Comparison of ENCODE assay signal across 23 cellular contexts in the genomic region with DNA sequence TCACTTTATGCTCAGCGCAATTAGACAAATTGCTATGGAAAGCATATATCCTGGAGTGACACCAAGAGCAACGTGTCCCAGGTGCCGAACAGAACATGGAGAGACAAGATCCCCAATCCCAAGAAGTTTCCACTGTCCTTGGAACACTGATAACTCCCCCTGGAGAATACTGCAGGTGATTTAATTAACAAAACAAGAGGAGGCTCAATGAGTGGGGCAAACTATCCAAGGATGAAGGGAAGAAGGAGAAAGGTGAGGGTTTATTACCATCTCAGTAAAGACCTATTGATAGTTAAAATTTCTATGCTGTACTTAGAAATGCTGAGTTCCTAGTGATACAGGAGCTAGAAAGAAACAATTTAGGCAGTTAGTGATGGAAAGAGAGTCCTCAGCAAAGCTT. TPM values are rescaled to one million over a fixed set of nuclear protein-coding genes. Genes with fewer than 3 reads are reported as not detected.
A peak's percentile ranks its signal among the peaks of the same experiment; 100 is the strongest.
DNase-seq lines count a peak whose midpoint lies in the region; ATAC-seq, FAIRE-seq and TF ChIP-seq lines count a peak whose summit lies in the region.
"Had no signal": no experiment of that assay in that cellular context is flagged by ENCODE, and none has a peak within 500 bp of the region (broad histone marks: within the 10 kb centered on the region; RNA-seq: fewer than 3 reads in every experiment).

No MANE protein-coding gene starts in this region.

- no peaks in the 10 kb centered on the region for H4K20me1 ChIP-seq in GM12878 (ENCODE audit: control insufficient read depth, insufficient read depth)
- no peaks in the 10 kb centered on the region for H4K20me1 ChIP-seq in keratinocyte (ENCODE audit: control insufficient read depth, extremely low read depth, insufficient read depth, low read length)
- H4K20me1 ChIP-seq: BLaER1 treated with 17β-estradiol and CSF1 and Interleukin-3, amounts not matched to agents 10 nM and 100 nM had no signal

- no peaks in the 10 kb centered on the region for H3K27me3 ChIP-seq in breast epithelium
- no peaks in the 10 kb centered on the region for H3K27me3 ChIP-seq in GM12878 (replicated peaks in 1 of 2; ENCODE audit: control insufficient read depth in 2 of 2, insufficient read depth in 2 of 2, low read length in 1 of 2)
- H3K27me3 ChIP-seq in keratinocyte (ENCODE audit: control insufficient read depth, extremely low read depth, insufficient read depth, low read length), result no peaks in the 10 kb centered on the region
- H3K27me3 ChIP-seq: BLaER1 treated with 17β-estradiol and CSF1 and Interleukin-3, amounts not matched to agents 10 nM and 100 nM; Peyer's patch; SJCRH30 had no signal

- RAD21 ChIA-PET in GM12878 (lab: Charles Lee; ENCODE audit: unreplicated experiment), result interaction anchor here (0.8 to 1.5 kb wide), 4 partner anchors 9 to 280 kb away, joined by 3 to 5 read pairs (median 4); no protein-coding TSS in a partner anchor

- H3K4me2 ChIP-seq in GM12878 (ENCODE audit: control insufficient read depth, insufficient read depth) (no peak overlapping the region), keratinocyte (ENCODE audit: control insufficient read depth, extremely low read depth, insufficient read depth, low read depth, low read length) (no peak overlapping the region)
- H3K4me2 ChIP-seq: BLaER1 treated with 17β-estradiol and CSF1 and Interleukin-3, amounts not matched to agents 10 nM and 100 nM had no signal

- dilution Hi-C loops in keratinocyte (cut with MboI; ENCODE audit: extremely low pct_ligation_motif_present, low sequenced_read_pairs), result no loop called here

- POLR2A ChIA-PET in MCF 10A (lab: Yijun Ruan, JAX) (interaction anchor here (0.8 to 13.7 kb wide), 5 partner anchors 13 to 157 kb away, joined by 3 to 252 read pairs (median 89); partner anchors contain the start of gene EDN1), GM12878 (lab: Charles Lee) (interaction anchor here (2.0 kb wide), 1 partner anchor 10 kb away, joined by 5 read pairs; no protein-coding TSS in a partner anchor)

- TF ChIP-seq POLR2A in breast epithelium (IDR thresholded peaks at IDR 0.05) (no peak), GM12878 (IDR thresholded peaks at IDR 0.05; ENCODE audit: low read depth, low read length) (no peak)

- H3K9me3 Mint-ChIP-seq in MCF 10A (ENCODE audit: unreplicated experiment), result no peaks in the 10 kb centered on the region
- no peaks in the 10 kb centered on the region for H3K9me3 Mint-ChIP-seq in natural killer cell treated with Interleukin-12 subunit alpha and Interleukin-12 subunit beta and Interleukin-15 and Interleukin-18, amount 100 ng/mL, for 72 hours

- SMC1A ChIA-PET in GM12878 (lab: Charles Lee; ENCODE audit: uncharacterized antibody, unreplicated experiment), result interaction anchor here (1.0 to 2.2 kb wide), 6 partner anchors 9 to 158 kb away, joined by 3 to 13 read pairs (median 4); no protein-coding TSS in a partner anchor

- no peak for TF ChIP-seq EP300 in GM12878 (IDR thresholded peaks at IDR 0.05; ENCODE audit: borderline replicate concordance in 1 of 2, control insufficient read depth in 1 of 2, low read depth in 2 of 2, low read length in 2 of 2)

- TF ChIP-seq CTCF in MCF 10A (IDR thresholded peaks at IDR 0.05; ENCODE audit: unreplicated experiment) (no peak), breast epithelium (IDR thresholded peaks at IDR 0.05) (no peak), GM12878 (IDR thresholded peaks at IDR 0.05 in 2 of 3, conservative IDR thresholded peaks at IDR 0.05 in 1 of 3; ENCODE audit: control insufficient read depth in 2 of 3, extremely low read depth in 1 of 3, insufficient read depth in 1 of 3, low read depth in 3 of 3, low read length in 3 of 3) (no peak), keratinocyte (optimal IDR thresholded peaks at IDR 0.05 in 1 of 3, IDR thresholded peaks at IDR 0.05 in 1 of 3, conservative IDR thresholded peaks at IDR 0.05 in 1 of 3; ENCODE audit: extremely low read depth in 1 of 3, insufficient read depth in 2 of 3, low read length in 3 of 3) (no peak)

- CTCF ChIA-PET in MCF 10A (lab: Yijun Ruan, JAX) (interaction anchor here (1.0 to 4.4 kb wide), 3 partner anchors 12 to 35 kb away, joined by 4 to 28 read pairs (median 4); partner anchors contain the start of gene EDN1), GM12878 (lab: Yijun Ruan, JAX) (interaction anchor here (1.1 to 2.0 kb wide), 3 partner anchors 12 to 279 kb away, joined by 3 to 6 read pairs (median 5); no protein-coding TSS in a partner anchor)

- H3K4me3 Mint-ChIP-seq in MCF 10A (ENCODE audit: unreplicated experiment), result no peak overlapping the region
- no peak overlapping the region for H3K4me3 Mint-ChIP-seq in natural killer cell treated with Interleukin-12 subunit alpha and Interleukin-12 subunit beta and Interleukin-15 and Interleukin-18, amount 100 ng/mL, for 72 hours
- H3K4me3 Mint-ChIP-seq: CD4-positive, alpha-beta memory T cell had no signal

- H3K4me3 ChIP-seq in breast epithelium, result no peak overlapping the region
- H3K4me3 ChIP-seq in GM12878, result no peak overlapping the region
- no peak overlapping the region for H3K4me3 ChIP-seq in keratinocyte (ENCODE audit: control insufficient read depth in 2 of 3, extremely low read depth in 1 of 3, insufficient read depth in 2 of 3, low read depth in 1 of 3, low read length in 3 of 3)
- H3K4me3 ChIP-seq: BLaER1 treated with 17β-estradiol and CSF1 and Interleukin-3, amounts not matched to agents 10 nM and 100 nM; Peyer's patch; SJCRH30 had no signal

- in situ Hi-C loops in GM12878 (cut with MboI), result no loop called here

- H3K9me1 ChIP-seq in keratinocyte (ENCODE audit: control insufficient read depth, extremely low read depth, insufficient read depth, low read length), result no peaks in the 10 kb centered on the region

- FAIRE-seq in GM12878 (lab: Jason Lieb, UNC) (peak; percentile 52), keratinocyte (lab: Jason Lieb, UNC) (no peak)
- FAIRE-seq: G401.6, GM18507 had no signal

- H3K27ac ChIP-seq in breast epithelium (no peak overlapping the region), GM12878 (ENCODE audit: control insufficient read depth, insufficient read depth) (no peak overlapping the region), keratinocyte (ENCODE audit: control insufficient read depth, insufficient read depth, low read length) (peak overlapping the region; percentile 90)
- H3K27ac ChIP-seq: BLaER1 treated with 17β-estradiol and CSF1 and Interleukin-3, amounts not matched to agents 10 nM and 100 nM; Peyer's patch; SJCRH30 had no signal

- no TSS peak for BruUV-seq in MCF 10A (replicated peaks; lab: Mats Ljungman, UMichigan)
- no TSS peak for BruUV-seq in GM12878 (replicated peaks; lab: Mats Ljungman, UMichigan)

- WGBS in GM12878 (ENCODE audit: insufficient coverage, insufficient replicate concordance, low lambda C conversion rate, missing lambda C conversion rate), result 62% methylated on average over 3 of the region's 3 CpGs

- H3K4me1 ChIP-seq in breast epithelium, result peaks cover 0 to 4% of the 10 kb centered on the region in 2 donors
- no peaks in the 10 kb centered on the region for H3K4me1 ChIP-seq in GM12878 (ENCODE audit: control insufficient read depth, insufficient read depth, low read length)
- H3K4me1 ChIP-seq in keratinocyte (ENCODE audit: control insufficient read depth, extremely low read depth, insufficient read depth, low read length), result peaks cover 45% of the 10 kb centered on the region
- H3K4me1 ChIP-seq: Peyer's patch, SJCRH30 had no signal

- no peaks in the 10 kb centered on the region for H3K9me3 ChIP-seq in breast epithelium
- no peaks in the 10 kb centered on the region for H3K9me3 ChIP-seq in GM12878 (replicated peaks; ENCODE audit: control insufficient read depth, insufficient read depth, low read length)
- H3K9me3 ChIP-seq in keratinocyte (ENCODE audit: control insufficient read depth, low read depth, low read length), result no peaks in the 10 kb centered on the region
- H3K9me3 ChIP-seq: Peyer's patch, SJCRH30 had no signal

- DNase-seq in MCF 10A (ENCODE audit: unreplicated experiment) (no peak), breast epithelium (ENCODE audit: low spot score in 2 of 2) (no peak), GM12878 (ENCODE audit: low read depth, low spot score) (no peak), keratinocyte (ENCODE audit: low read depth, low spot score) (no peak), NCI-H1930 (lab: John Stamatoyannopoulos, UW) (no peak), hypothalamus (lab: John Stamatoyannopoulos, UW) (no peak)
- no peak for DNase-seq in natural killer cell treated with Interleukin-12 subunit alpha and Interleukin-12 subunit beta and Interleukin-15 and Interleukin-18, amount 100 ng/mL, for 72 hours (ENCODE audit: low spot score)
- DNase-seq in central memory CD4-positive, alpha-beta T cell, result no peak
- DNase-seq: CD4-positive, alpha-beta memory T cell; KBM-7; NCI-H1092 treated with DMSO at 0.1 percent for 48 hours; NCI-H1436 treated with DMSO at 0.1 percent for 48 hours; NCI-H2029; NCI-H2171; NCI-H345; NCI-H524; NCI-H774; NK-92 treated with Interleukin-12 subunit alpha and Interleukin-12 subunit beta, amount 100 ng/mL, for 24 hours; Peyer's patch; SJCRH30 had no signal

- H3K27ac Mint-ChIP-seq in MCF 10A (ENCODE audit: low read depth, unreplicated experiment), result peak overlapping the region; percentile 98
- no peak overlapping the region for H3K27ac Mint-ChIP-seq in natural killer cell treated with Interleukin-12 subunit alpha and Interleukin-12 subunit beta and Interleukin-15 and Interleukin-18, amount 100 ng/mL, for 72 hours
- H3K27ac Mint-ChIP-seq: CD4-positive, alpha-beta memory T cell had no signal

- no peak for ATAC-seq in GM12878
- ATAC-seq in natural killer cell treated with Interleukin-12 subunit alpha and Interleukin-12 subunit beta and Interleukin-15 and Interleukin-18, amount 100 ng/mL, for 72 hours, result no peak

- H2AFZ ChIP-seq in GM12878 (ENCODE audit: control insufficient read depth, low read depth, low read length) (no peak overlapping the region), keratinocyte (ENCODE audit: control insufficient read depth, low read length) (no peak overlapping the region)

- intact Hi-C loops in MCF 10A (cut with micrococcal nuclease) (no loop called here), breast epithelium (cut with DNase I; ENCODE audit: low total_unique reads) (no loop called here), GM12878 (cut with micrococcal nuclease; ENCODE audit: unreplicated experiment) (no loop called here)

- peaks cover 44% of the 10 kb centered on the region for H3K4me1 Mint-ChIP-seq in MCF 10A (ENCODE audit: insufficient read depth, unreplicated experiment)
- no peaks in the 10 kb centered on the region for H3K4me1 Mint-ChIP-seq in natural killer cell treated with Interleukin-12 subunit alpha and Interleukin-12 subunit beta and Interleukin-15 and Interleukin-18, amount 100 ng/mL, for 72 hours (ENCODE audit: low read depth in 2 of 2)
- H3K4me1 Mint-ChIP-seq: CD4-positive, alpha-beta memory T cell had no signal

- H3K79me2 ChIP-seq in GM12878 (ENCODE audit: control insufficient read depth, insufficient read depth, low read length) (no peaks in the 10 kb centered on the region), keratinocyte (ENCODE audit: control insufficient read depth, insufficient read depth, low read length) (no peaks in the 10 kb centered on the region)

- H3K36me3 ChIP-seq in breast epithelium, result no peaks in the 10 kb centered on the region
- H3K36me3 ChIP-seq in GM12878 (ENCODE audit: control insufficient read depth in 2 of 2, insufficient read depth in 2 of 2, low read length in 1 of 2), result no peaks in the 10 kb centered on the region
- H3K36me3 ChIP-seq in keratinocyte (ENCODE audit: control insufficient read depth in 2 of 2, extremely low read depth in 1 of 2, insufficient read depth in 2 of 2, low read length in 2 of 2), result no peaks in the 10 kb centered on the region
- H3K36me3 ChIP-seq: BLaER1 treated with 17β-estradiol and CSF1 and Interleukin-3, amounts not matched to agents 10 nM and 100 nM; Peyer's patch; SJCRH30 had no signal

- no peaks in the 10 kb centered on the region for H3K27me3 Mint-ChIP-seq in MCF 10A (ENCODE audit: insufficient read depth, unreplicated experiment)
- peaks cover 11 to 12% of the 10 kb centered on the region in 2 donors for H3K27me3 Mint-ChIP-seq in natural killer cell treated with Interleukin-12 subunit alpha and Interleukin-12 subunit beta and Interleukin-15 and Interleukin-18, amount 100 ng/mL, for 72 hours

- H3K36me3 Mint-ChIP-seq in MCF 10A (ENCODE audit: insufficient read depth, unreplicated experiment), result peaks cover 4% of the 10 kb centered on the region
- H3K36me3 Mint-ChIP-seq in natural killer cell treated with Interleukin-12 subunit alpha and Interleukin-12 subunit beta and Interleukin-15 and Interleukin-18, amount 100 ng/mL, for 72 hours, result no peaks in the 10 kb centered on the region
- H3K36me3 Mint-ChIP-seq: CD4-positive, alpha-beta memory T cell had no signal

- TF ChIP-seq RAD21 in GM12878 (IDR thresholded peaks at IDR 0.05; ENCODE audit: insufficient read depth, low read depth, low read length), result no peak

- H3K9ac ChIP-seq in GM12878 (ENCODE audit: control insufficient read depth, insufficient read depth, low read length) (no peak overlapping the region), keratinocyte (ENCODE audit: control insufficient read depth, extremely low read depth, insufficient read depth, low read length) (no peak overlapping the region)
- H3K9ac ChIP-seq: BLaER1 treated with 17β-estradiol and CSF1 and Interleukin-3, amounts not matched to agents 10 nM and 100 nM had no signal

RNA-seq across cellular contexts. Expression of gene EDN1, which starts 35.7 kb away (rescaled TPM):
- total RNA-seq in MCF 10A (2022) (1.2 and 2.7 TPM in 2 replicates), breast epithelium (10 to 100 TPM; 11.5 to 51.7 (median 36.8) TPM), GM12878 (2014; rRNA removed) (2.3 and 3.7 TPM in 2 replicates), GM12878 (2014; rRNA removed; fragmentation: Illumina TruSeq; extraction: Trizol) (4.1 and 4.2 TPM in 2 replicates), GM12878 (2021) (3.0 and 3.5 TPM in 2 replicates)
- 2.9 and 3.6 TPM in 2 replicates for total RNA-seq in GM12878 (2013; cell fraction: nucleolus; rRNA removed)
- 0.96 TPM for polyA plus RNA-seq in GM12878 (2011; ENCODE audit: low read depth)
- polyA plus RNA-seq in GM12878 (2011; rRNA removed) (6.6 and 9.6 TPM in 2 replicates), GM12878 (2014; fragmentation: Illumina TruSeq; extraction: Trizol) (4.9 and 5.3 TPM in 2 replicates), GM12878 (2014; fragmentation: Nextera tagmentation; extraction: Ambion mirVana) (1 to 10 TPM; 2.0 to 2.5 TPM), GM12878 (2014; rRNA removed) (2.5 and 2.6 TPM in 2 replicates), GM12878 (2016; fragmentation: Nextera tagmentation; extraction: Ambion mirVana) (1 to 10 TPM; 2.9 to 3.4 TPM), keratinocyte (17.2 to 19.7 TPM (median 18.0 TPM) in 3 replicates)
- 4.1 and 5.9 TPM in 2 replicates for polyA plus RNA-seq in GM12878 (2011; cell fraction: cytosol; rRNA removed)
- 9.2 and 10.0 TPM in 2 replicates for polyA plus RNA-seq in GM12878 (2011; cell fraction: nucleus; rRNA removed)
- polyA plus RNA-seq in GM12878 (2012), result 1.3 and 1.5 TPM in 2 replicates
- 4.6 and 6.6 TPM in 2 replicates for polyA minus RNA-seq in GM12878 (2011; rRNA and poly(A)+ RNA removed)
- 2.3 and 4.1 TPM in 2 replicates for polyA minus RNA-seq in GM12878 (2011; cell fraction: cytosol; rRNA and poly(A)+ RNA removed)
- 3.9 and 5.5 TPM in 2 replicates for polyA minus RNA-seq in GM12878 (2011; cell fraction: nucleus; rRNA and poly(A)+ RNA removed)
- polyA plus RNA-seq in keratinocyte (2011; ENCODE audit: low read depth), result 13.7 TPM
- 8.8 and 14.9 TPM in 2 replicates for polyA plus RNA-seq in keratinocyte (2011; cell fraction: cytosol; rRNA removed)
- polyA plus RNA-seq in keratinocyte (2011; cell fraction: nucleus; rRNA removed), result 41.0 and 50.4 TPM in 2 replicates
- 13.0 and 13.5 TPM in 2 replicates for polyA plus RNA-seq in keratinocyte (2012; ENCODE audit: low replicate concordance)
- polyA minus RNA-seq in keratinocyte, result 6.3 to 7.3 TPM (median 7.1 TPM) in 3 replicates
- 9.4 TPM for polyA minus RNA-seq in keratinocyte (2011; cell fraction: cytosol; rRNA and poly(A)+ RNA removed)
- polyA minus RNA-seq in keratinocyte (2011; cell fraction: nucleus; rRNA and poly(A)+ RNA removed), result 11.9 and 12.2 TPM in 2 replicates
- under 1 TPM in 1 of 2 donors, not detected in 1; 0.20 TPM for total RNA-seq in natural killer cell treated with Interleukin-12 subunit alpha and Interleukin-12 subunit beta and Interleukin-15 and Interleukin-18, amount 100 ng/mL, for 72 hours
- polyA plus RNA-seq: CD4-positive, alpha-beta memory T cell had no signal
